Comparison of ENCODE assay signal across 1 cellular context in genomic region chr16:31002810-31003209, GRCh38.
TF ChIP-seq lines count a peak whose summit lies in the region.

No MANE protein-coding gene starts in this region.

TF ChIP-seq in H1, 55 proteins besides CTCF, POLR2A, EP300 and RAD21:
- TF ChIP-seq ZNF274 (IDR thresholded peaks at IDR 0.05; ENCODE audit: borderline replicate concordance, extremely low read depth, low read length) (no peak), SUZ12 (IDR thresholded peaks at IDR 0.05; ENCODE audit: low read length) (no peak), GABPA (IDR thresholded peaks at IDR 0.05; ENCODE audit: borderline replicate concordance, insufficient read depth, low read length) (no peak), HDAC6 (IDR thresholded peaks at IDR 0.05; ENCODE audit: low read depth, low read length) (no peak), SRF (IDR thresholded peaks at IDR 0.05; ENCODE audit: low read depth, low read length) (no peak), CHD7 (IDR thresholded peaks at IDR 0.05; ENCODE audit: insufficient replicate concordance, low read length) (no peak), MAFK (IDR thresholded peaks at IDR 0.05; ENCODE audit: low read depth, low read length) (no peak), SIN3A (conservative IDR thresholded peaks at IDR 0.05 in 1 of 2, IDR thresholded peaks at IDR 0.05 in 1 of 2; ENCODE audit: low read depth in 1 of 2, low read length in 2 of 2) (no peak), GTF2F1 (IDR thresholded peaks at IDR 0.05; ENCODE audit: borderline replicate concordance, low read depth, low read length) (no peak), NRF1 (IDR thresholded peaks at IDR 0.05; ENCODE audit: low read depth, low read length) (no peak), BCL11A (IDR thresholded peaks at IDR 0.05; ENCODE audit: low read depth in 2 of 2, low read length in 2 of 2) (no peak), CEBPB (IDR thresholded peaks at IDR 0.05; ENCODE audit: low read depth, low read length) (no peak), PHF8 (conservative IDR thresholded peaks at IDR 0.05; ENCODE audit: low read depth, low read length) (no peak), CBX5 (IDR thresholded peaks at IDR 0.05; ENCODE audit: low read depth, low read length) (no peak), RXRA (IDR thresholded peaks at IDR 0.05; ENCODE audit: insufficient read depth, low read depth, low read length) (no peak)
TF ChIP-seq in H1: peak in this region for 0.
